Comparison of ENCODE assay signal across 30 cellular contexts in genomic region chr3:11230807-11231206, GRCh38.
DNase-seq lines count a peak whose midpoint lies in the region; ATAC-seq and TF ChIP-seq lines count a peak whose summit lies in the region.
"Had no signal": no experiment of that assay in that cellular context is flagged by ENCODE, and none has a peak within 500 bp of the region (broad histone marks: within the 10 kb centered on the region; RNA-seq: fewer than 3 reads in every experiment).

No MANE protein-coding gene starts in this region.

- H3K36me3 ChIP-seq in neutrophil, result no peaks in the 10 kb centered on the region
- H3K36me3 ChIP-seq: MG63, Peyer's patch had no signal

- TF ChIP-seq CTCF in neutrophil (IDR thresholded peaks at IDR 0.05), result no peak

- DNase-seq in EH (ENCODE audit: low read depth) (peak; percentile 38), MV-4-11 (lab: John Stamatoyannopoulos, UW) (peak; percentile 67), SIG-M5 treated with dmso at 0.1 percent for 504 hours (lab: John Stamatoyannopoulos, UW; ENCODE audit: unreplicated experiment) (peak; percentile 49), 8988T (no peak), NCI-H524 treated with DMSO at 0.1 percent for 48 hours (lab: John Stamatoyannopoulos, UW) (no peak)
- DNase-seq: AML-193; Caco-2; CD8-positive, alpha-beta T cell; GDM1; HCEC 1CT; IMR-90; KG1; NCI-H1092 treated with DMSO at 0.1 percent for 48 hours; NCI-H1436; NCI-H187; NCI-H2081 treated with DMSO at 0.1 percent for 48 hours; NCI-H2171 treated with DMSO at 0.1 percent for 48 hours; NCI-H345; NCI-H510A treated with DMSO at 0.1 percent for 48 hours; NCI-H774; NK-92 treated with Interleukin-12 subunit alpha and Interleukin-12 subunit beta, amount 100 ng/mL, for 24 hours; OCI-M1; Peyer's patch had no signal

- H3K4me3 ChIP-seq in neutrophil (ENCODE audit: low read depth in 1 of 2, low read length in 1 of 2), result no peak overlapping the region
- H3K4me3 ChIP-seq: A549; BLaER1 treated with 17β-estradiol and CSF1 and Interleukin-3, amounts not matched to agents 10 nM and 100 nM; GM12878; MG63; Peyer's patch; SJSA1 had no signal

- no peaks in the 10 kb centered on the region for H3K27me3 ChIP-seq in neutrophil
- H3K27me3 ChIP-seq: BLaER1 treated with 17β-estradiol and CSF1 and Interleukin-3, amounts not matched to agents 10 nM and 100 nM; MG63; Peyer's patch; SJSA1 had no signal

- peak overlapping the region; percentile 33 for H3K27ac ChIP-seq in neutrophil
- H3K27ac ChIP-seq: A549; BLaER1 treated with 17β-estradiol and CSF1 and Interleukin-3, amounts not matched to agents 10 nM and 100 nM; Peyer's patch; SJSA1 had no signal

- H3K9me3 ChIP-seq in neutrophil, result no peaks in the 10 kb centered on the region
- H3K9me3 ChIP-seq: A549; BLaER1 treated with 17β-estradiol and CSF1 and Interleukin-3, amounts not matched to agents 10 nM and 100 nM; Caco-2; MG63; Peyer's patch; SJSA1 had no signal

- ATAC-seq in HG02642 (IDR thresholded peaks at IDR 0.05; ENCODE audit: poor library complexity, unreplicated experiment), result no peak
- ATAC-seq: A549; CD8-positive, alpha-beta T cell; GM12878 had no signal

- peaks cover 37 to 43% of the 10 kb centered on the region in 2 experiments for H3K4me1 ChIP-seq in neutrophil (ENCODE audit: control insufficient read depth in 1 of 2, insufficient read depth in 1 of 2, low read depth in 1 of 2, low read length in 1 of 2)
- H3K4me1 ChIP-seq: A549, Caco-2, Peyer's patch had no signal

Comparison
In these comparisons a context has a peak if more than half of its experiments do, and no peak if none do; other contexts are left out.
1. DNase-seq: peak in EH (single experiment), MV-4-11 (single experiment) and SIG-M5 treated with dmso at 0.1 percent for 504 hours (single experiment); none in 8988T (single experiment) and NCI-H524 treated with DMSO at 0.1 percent for 48 hours (single experiment).